Comparison of ENCODE assay signal across 2 cellular contexts in the genomic region with DNA sequence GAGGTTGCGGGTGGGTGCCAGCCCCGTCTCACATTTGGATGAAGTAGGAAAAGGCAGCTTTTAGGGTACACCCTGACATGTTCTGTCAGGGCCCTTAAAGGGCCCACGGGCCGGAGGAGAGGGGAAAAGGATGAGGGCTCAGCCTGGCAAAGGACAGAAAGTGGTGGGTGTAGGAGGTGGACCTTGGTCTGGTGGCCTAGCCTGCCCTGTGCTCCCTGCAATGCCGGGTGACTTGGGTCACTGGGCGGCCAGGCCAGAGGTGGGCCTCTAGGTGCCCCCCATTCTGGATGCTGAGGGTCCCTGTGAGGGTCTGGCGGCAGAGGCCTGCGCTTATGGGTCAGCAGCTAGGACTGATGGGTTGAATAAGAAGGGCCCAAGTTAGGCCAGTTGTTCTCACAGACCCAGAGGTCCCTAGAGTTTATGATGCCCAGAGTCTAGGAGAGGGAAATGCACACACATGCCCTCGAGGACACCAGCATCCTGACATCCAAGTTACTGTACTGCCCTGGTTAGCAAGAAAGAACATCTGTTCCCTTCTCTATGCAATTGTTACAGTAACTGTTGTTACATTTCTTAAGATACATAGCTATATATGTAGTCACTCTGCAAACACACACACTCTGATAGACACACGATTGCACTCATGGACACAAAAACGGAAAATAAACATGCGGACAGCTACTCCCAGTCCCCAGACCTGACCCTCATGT.
TF ChIP-seq lines count a peak whose summit lies in the region.

No MANE protein-coding gene starts in this region.

TF ChIP-seq in SK-N-SH, 30 proteins besides CTCF, POLR2A, EP300 and RAD21 (continued from another document):
- TF ChIP-seq, protein P1, sequence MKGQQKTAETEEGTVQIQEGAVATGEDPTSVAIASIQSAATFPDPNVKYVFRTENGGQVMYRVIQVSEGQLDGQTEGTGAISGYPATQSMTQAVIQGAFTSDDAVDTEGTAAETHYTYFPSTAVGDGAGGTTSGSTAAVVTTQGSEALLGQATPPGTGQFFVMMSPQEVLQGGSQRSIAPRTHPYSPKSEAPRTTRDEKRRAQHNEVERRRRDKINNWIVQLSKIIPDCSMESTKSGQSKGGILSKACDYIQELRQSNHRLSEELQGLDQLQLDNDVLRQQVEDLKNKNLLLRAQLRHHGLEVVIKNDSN (IDR thresholded peaks at IDR 0.05; ENCODE audit: borderline replicate concordance, low read depth), result no peak
- TF ChIP-seq YY1 (IDR thresholded peaks at IDR 0.05; ENCODE audit: low read depth) (no peak), FOXM1 (IDR thresholded peaks at IDR 0.05; ENCODE audit: low read depth) (no peak), TCF12 (IDR thresholded peaks at IDR 0.05) (no peak), GATA2 (CRISPR knock-in tag; IDR thresholded peaks at IDR 0.05) (no peak), MXI1 (IDR thresholded peaks at IDR 0.05; ENCODE audit: low read depth, low read length) (no peak), RFX5 (IDR thresholded peaks at IDR 0.05; ENCODE audit: low read length) (no peak), GABPA (IDR thresholded peaks at IDR 0.05; ENCODE audit: low read depth) (no peak), NFIC (IDR thresholded peaks at IDR 0.05; ENCODE audit: borderline replicate concordance) (no peak), FOSL2 (IDR thresholded peaks at IDR 0.05; ENCODE audit: borderline replicate concordance, low read depth) (no peak), EZH2phosphoT487 (IDR thresholded peaks at IDR 0.05; ENCODE audit: borderline replicate concordance, low read depth) (no peak), TEAD4 (IDR thresholded peaks at IDR 0.05; ENCODE audit: borderline replicate concordance, insufficient read depth) (no peak)
- TF ChIP-seq, protein P2, sequence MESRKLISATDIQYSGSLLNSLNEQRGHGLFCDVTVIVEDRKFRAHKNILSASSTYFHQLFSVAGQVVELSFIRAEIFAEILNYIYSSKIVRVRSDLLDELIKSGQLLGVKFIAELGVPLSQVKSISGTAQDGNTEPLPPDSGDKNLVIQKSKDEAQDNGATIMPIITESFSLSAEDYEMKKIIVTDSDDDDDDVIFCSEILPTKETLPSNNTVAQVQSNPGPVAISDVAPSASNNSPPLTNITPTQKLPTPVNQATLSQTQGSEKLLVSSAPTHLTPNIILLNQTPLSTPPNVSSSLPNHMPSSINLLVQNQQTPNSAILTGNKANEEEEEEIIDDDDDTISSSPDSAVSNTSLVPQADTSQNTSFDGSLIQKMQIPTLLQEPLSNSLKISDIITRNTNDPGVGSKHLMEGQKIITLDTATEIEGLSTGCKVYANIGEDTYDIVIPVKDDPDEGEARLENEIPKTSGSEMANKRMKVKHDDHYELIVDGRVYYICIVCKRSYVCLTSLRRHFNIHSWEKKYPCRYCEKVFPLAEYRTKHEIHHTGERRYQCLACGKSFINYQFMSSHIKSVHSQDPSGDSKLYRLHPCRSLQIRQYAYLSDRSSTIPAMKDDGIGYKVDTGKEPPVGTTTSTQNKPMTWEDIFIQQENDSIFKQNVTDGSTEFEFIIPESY (IDR thresholded peaks at IDR 0.05; ENCODE audit: borderline replicate concordance, low read depth), result no peak
- TF ChIP-seq, protein P3, sequence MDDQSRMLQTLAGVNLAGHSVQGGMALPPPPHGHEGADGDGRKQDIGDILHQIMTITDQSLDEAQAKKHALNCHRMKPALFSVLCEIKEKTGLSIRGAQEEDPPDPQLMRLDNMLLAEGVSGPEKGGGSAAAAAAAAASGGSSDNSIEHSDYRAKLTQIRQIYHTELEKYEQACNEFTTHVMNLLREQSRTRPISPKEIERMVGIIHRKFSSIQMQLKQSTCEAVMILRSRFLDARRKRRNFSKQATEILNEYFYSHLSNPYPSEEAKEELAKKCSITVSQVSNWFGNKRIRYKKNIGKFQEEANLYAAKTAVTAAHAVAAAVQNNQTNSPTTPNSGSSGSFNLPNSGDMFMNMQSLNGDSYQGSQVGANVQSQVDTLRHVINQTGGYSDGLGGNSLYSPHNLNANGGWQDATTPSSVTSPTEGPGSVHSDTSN (IDR thresholded peaks at IDR 0.05), result no peak
- TF ChIP-seq, protein P4, sequence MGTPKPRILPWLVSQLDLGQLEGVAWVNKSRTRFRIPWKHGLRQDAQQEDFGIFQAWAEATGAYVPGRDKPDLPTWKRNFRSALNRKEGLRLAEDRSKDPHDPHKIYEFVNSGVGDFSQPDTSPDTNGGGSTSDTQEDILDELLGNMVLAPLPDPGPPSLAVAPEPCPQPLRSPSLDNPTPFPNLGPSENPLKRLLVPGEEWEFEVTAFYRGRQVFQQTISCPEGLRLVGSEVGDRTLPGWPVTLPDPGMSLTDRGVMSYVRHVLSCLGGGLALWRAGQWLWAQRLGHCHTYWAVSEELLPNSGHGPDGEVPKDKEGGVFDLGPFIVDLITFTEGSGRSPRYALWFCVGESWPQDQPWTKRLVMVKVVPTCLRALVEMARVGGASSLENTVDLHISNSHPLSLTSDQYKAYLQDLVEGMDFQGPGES (IDR thresholded peaks at IDR 0.05; ENCODE audit: low read depth, low read length), result no peak
- TF ChIP-seq, protein P5, sequence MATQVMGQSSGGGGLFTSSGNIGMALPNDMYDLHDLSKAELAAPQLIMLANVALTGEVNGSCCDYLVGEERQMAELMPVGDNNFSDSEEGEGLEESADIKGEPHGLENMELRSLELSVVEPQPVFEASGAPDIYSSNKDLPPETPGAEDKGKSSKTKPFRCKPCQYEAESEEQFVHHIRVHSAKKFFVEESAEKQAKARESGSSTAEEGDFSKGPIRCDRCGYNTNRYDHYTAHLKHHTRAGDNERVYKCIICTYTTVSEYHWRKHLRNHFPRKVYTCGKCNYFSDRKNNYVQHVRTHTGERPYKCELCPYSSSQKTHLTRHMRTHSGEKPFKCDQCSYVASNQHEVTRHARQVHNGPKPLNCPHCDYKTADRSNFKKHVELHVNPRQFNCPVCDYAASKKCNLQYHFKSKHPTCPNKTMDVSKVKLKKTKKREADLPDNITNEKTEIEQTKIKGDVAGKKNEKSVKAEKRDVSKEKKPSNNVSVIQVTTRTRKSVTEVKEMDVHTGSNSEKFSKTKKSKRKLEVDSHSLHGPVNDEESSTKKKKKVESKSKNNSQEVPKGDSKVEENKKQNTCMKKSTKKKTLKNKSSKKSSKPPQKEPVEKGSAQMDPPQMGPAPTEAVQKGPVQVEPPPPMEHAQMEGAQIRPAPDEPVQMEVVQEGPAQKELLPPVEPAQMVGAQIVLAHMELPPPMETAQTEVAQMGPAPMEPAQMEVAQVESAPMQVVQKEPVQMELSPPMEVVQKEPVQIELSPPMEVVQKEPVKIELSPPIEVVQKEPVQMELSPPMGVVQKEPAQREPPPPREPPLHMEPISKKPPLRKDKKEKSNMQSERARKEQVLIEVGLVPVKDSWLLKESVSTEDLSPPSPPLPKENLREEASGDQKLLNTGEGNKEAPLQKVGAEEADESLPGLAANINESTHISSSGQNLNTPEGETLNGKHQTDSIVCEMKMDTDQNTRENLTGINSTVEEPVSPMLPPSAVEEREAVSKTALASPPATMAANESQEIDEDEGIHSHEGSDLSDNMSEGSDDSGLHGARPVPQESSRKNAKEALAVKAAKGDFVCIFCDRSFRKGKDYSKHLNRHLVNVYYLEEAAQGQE (IDR thresholded peaks at IDR 0.05; ENCODE audit: low read depth, low read length), result no peak

TF ChIP-seq in SK-N-SH treated with all-trans-retinoic acid at 6 μM for 48 hours, 23 proteins besides CTCF, POLR2A, EP300 and RAD21:
- TF ChIP-seq, protein P6, sequence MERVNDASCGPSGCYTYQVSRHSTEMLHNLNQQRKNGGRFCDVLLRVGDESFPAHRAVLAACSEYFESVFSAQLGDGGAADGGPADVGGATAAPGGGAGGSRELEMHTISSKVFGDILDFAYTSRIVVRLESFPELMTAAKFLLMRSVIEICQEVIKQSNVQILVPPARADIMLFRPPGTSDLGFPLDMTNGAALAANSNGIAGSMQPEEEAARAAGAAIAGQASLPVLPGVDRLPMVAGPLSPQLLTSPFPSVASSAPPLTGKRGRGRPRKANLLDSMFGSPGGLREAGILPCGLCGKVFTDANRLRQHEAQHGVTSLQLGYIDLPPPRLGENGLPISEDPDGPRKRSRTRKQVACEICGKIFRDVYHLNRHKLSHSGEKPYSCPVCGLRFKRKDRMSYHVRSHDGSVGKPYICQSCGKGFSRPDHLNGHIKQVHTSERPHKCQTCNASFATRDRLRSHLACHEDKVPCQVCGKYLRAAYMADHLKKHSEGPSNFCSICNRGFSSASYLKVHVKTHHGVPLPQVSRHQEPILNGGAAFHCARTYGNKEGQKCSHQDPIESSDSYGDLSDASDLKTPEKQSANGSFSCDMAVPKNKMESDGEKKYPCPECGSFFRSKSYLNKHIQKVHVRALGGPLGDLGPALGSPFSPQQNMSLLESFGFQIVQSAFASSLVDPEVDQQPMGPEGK (CRISPR knock-in tag; IDR thresholded peaks at IDR 0.05; ENCODE audit: borderline replicate concordance), result no peak
- TF ChIP-seq ZNF70 (CRISPR knock-in tag; IDR thresholded peaks at IDR 0.05) (no peak), CSDC2 (CRISPR knock-in tag; IDR thresholded peaks at IDR 0.05) (no peak), ZNF565 (CRISPR knock-in tag; conservative IDR thresholded peaks at IDR 0.05; ENCODE audit: low read depth) (no peak), OSR1 (CRISPR knock-in tag; IDR thresholded peaks at IDR 0.05) (no peak), SNAI2 (CRISPR knock-in tag; IDR thresholded peaks at IDR 0.05) (no peak), PPARA (CRISPR knock-in tag; IDR thresholded peaks at IDR 0.05; ENCODE audit: borderline replicate concordance) (no peak), ZFP30 (CRISPR knock-in tag; IDR thresholded peaks at IDR 0.05) (no peak), TOX (CRISPR knock-in tag; IDR thresholded peaks at IDR 0.05; ENCODE audit: borderline replicate concordance) (no peak), ISL1 (CRISPR knock-in tag; IDR thresholded peaks at IDR 0.05) (no peak), GLIS3 (CRISPR knock-in tag; IDR thresholded peaks at IDR 0.05) (no peak), ARNTL (CRISPR knock-in tag; IDR thresholded peaks at IDR 0.05; ENCODE audit: borderline replicate concordance, low read depth) (no peak), ESRRG (CRISPR knock-in tag; IDR thresholded peaks at IDR 0.05) (no peak), TCF4 (CRISPR knock-in tag; IDR thresholded peaks at IDR 0.05; ENCODE audit: borderline replicate concordance) (no peak), BACH2 (CRISPR knock-in tag; IDR thresholded peaks at IDR 0.05; ENCODE audit: borderline replicate concordance) (no peak), RARB (CRISPR knock-in tag; IDR thresholded peaks at IDR 0.05) (no peak)
- TF ChIP-seq, protein P7, sequence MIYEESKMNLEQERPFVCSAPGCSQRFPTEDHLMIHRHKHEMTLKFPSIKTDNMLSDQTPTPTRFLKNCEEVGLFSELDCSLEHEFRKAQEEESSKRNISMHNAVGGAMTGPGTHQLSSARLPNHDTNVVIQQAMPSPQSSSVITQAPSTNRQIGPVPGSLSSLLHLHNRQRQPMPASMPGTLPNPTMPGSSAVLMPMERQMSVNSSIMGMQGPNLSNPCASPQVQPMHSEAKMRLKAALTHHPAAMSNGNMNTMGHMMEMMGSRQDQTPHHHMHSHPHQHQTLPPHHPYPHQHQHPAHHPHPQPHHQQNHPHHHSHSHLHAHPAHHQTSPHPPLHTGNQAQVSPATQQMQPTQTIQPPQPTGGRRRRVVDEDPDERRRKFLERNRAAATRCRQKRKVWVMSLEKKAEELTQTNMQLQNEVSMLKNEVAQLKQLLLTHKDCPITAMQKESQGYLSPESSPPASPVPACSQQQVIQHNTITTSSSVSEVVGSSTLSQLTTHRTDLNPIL (CRISPR knock-in tag; IDR thresholded peaks at IDR 0.05; ENCODE audit: low read depth), result no peak
- TF ChIP-seq, protein P8, sequence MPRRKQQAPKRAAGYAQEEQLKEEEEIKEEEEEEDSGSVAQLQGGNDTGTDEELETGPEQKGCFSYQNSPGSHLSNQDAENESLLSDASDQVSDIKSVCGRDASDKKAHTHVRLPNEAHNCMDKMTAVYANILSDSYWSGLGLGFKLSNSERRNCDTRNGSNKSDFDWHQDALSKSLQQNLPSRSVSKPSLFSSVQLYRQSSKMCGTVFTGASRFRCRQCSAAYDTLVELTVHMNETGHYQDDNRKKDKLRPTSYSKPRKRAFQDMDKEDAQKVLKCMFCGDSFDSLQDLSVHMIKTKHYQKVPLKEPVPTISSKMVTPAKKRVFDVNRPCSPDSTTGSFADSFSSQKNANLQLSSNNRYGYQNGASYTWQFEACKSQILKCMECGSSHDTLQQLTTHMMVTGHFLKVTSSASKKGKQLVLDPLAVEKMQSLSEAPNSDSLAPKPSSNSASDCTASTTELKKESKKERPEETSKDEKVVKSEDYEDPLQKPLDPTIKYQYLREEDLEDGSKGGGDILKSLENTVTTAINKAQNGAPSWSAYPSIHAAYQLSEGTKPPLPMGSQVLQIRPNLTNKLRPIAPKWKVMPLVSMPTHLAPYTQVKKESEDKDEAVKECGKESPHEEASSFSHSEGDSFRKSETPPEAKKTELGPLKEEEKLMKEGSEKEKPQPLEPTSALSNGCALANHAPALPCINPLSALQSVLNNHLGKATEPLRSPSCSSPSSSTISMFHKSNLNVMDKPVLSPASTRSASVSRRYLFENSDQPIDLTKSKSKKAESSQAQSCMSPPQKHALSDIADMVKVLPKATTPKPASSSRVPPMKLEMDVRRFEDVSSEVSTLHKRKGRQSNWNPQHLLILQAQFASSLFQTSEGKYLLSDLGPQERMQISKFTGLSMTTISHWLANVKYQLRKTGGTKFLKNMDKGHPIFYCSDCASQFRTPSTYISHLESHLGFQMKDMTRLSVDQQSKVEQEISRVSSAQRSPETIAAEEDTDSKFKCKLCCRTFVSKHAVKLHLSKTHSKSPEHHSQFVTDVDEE (CRISPR knock-in tag; IDR thresholded peaks at IDR 0.05), result no peak
